In the genomic region with DNA sequence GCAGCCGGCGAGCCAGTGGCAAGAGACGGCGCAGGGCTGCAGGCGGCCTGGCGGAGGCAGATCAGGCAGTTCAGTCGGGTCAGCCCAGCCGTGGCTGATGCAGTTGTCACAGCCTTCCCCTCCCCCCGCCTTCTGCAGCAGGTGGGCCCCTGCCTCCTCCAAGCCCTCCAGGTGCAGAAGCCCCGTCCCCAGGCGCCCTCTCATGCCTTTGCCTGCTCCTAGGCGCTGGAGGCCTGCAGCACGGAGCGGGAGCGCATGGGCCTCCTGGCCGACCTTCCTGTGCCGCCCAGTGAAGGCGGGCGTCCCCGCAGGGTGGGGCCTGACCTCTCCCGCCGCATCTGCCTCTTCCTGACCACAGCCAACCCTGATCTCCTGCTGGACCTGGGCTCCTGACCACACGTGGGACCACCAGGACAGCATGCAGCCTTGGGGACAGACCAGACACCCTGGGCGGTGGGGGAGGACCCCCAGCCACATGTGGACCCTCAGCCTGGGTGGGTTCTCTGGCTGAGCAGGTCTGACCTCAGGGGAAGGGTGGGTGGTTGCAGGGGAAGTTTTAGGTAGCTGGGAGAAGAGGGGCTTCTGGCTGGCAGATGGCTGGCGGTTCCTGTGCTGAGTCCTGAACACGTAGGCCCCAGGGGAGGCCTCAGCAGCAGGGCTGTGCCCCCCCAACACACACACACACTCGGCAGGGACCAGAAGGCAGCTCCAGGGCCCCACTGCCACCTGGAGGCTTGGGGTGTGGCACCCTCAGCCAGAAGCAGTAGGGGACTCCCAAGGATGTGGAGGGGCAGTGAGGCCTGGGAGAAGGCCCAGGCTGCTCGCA, we compare ENCODE assay signal across 26 cellular contexts. TPM values are rescaled to one million over a fixed set of nuclear protein-coding genes. Genes with fewer than 3 reads are reported as not detected.
DNase-seq lines count a peak whose midpoint lies in the region; ATAC-seq, FAIRE-seq and TF ChIP-seq lines count a peak whose summit lies in the region.
"Had no signal": no experiment of that assay in that cellular context is flagged by ENCODE, and none has a peak within 500 bp of the region (broad histone marks: within the 10 kb centered on the region; RNA-seq: fewer than 3 reads in every experiment).

No MANE protein-coding gene starts in this region.

- no peaks in the 10 kb centered on the region for H3K27me3 Mint-ChIP-seq in activated T-cell treated with anti-CD3 and anti-CD28 coated beads, Interleukin-2, amount 50 U/mL, for 24 hours

- H4K91ac ChIP-seq in H1 (replicated peaks; ENCODE audit: insufficient read length, low read length), result no peak overlapping the region

- H2AFZ ChIP-seq in H1 (ENCODE audit: low read length), result no peak overlapping the region
- H2AFZ ChIP-seq: hepatocyte had no signal

- no peak overlapping the region for H2BK20ac ChIP-seq in H1 (ENCODE audit: low read length)

- POLR2A ChIA-PET in H1 (lab: Charles Lee; ENCODE audit: partially characterized antibody), result interaction anchor here (0.6 to 13.5 kb wide), 9 partner anchors 4 to 1356 kb away, joined by 3 to 246 read pairs (median 3); a partner anchor contains a TSS

- WGBS in H1 (ENCODE audit: extremely low coverage in 1 of 2, insufficient coverage in 1 of 2, insufficient read length in 1 of 2, insufficient replicate concordance in 2 of 2, low coverage in 1 of 2, low lambda C conversion rate in 2 of 2, missing lambda C conversion rate in 1 of 2), 2 experiments, result 88% methylated on average over 12 of the region's 28 CpGs; no CpG with 5 or more reads in 1 of the 2 experiments
- WGBS in transverse colon (ENCODE audit: low coverage in 1 of 2), 2 donors, result 84% methylated on average over 14 of the region's 28 CpGs; no CpG with 5 or more reads in 1 of the 2 donors

- H3K79me1 ChIP-seq in H1 (ENCODE audit: low read depth, low read length), result peaks cover 7% of the 10 kb centered on the region

- H3K9ac ChIP-seq in H1 (replicated peaks in 1 of 4; ENCODE audit: extremely low read depth in 1 of 4, low read depth in 3 of 4, low read length in 3 of 4), result no peak overlapping the region

- no peak overlapping the region for H2BK5ac ChIP-seq in H1 (ENCODE audit: low read depth, low read length)

- no peak overlapping the region for H4K5ac ChIP-seq in H1 (ENCODE audit: insufficient read length, low read depth, low read length)

- TF ChIP-seq CTCF in H1 (IDR thresholded peaks at IDR 0.05; ENCODE audit: control extremely low read depth in 1 of 3, insufficient read depth in 1 of 3, low read depth in 1 of 3, low read length in 3 of 3) (no peak), transverse colon (IDR thresholded peaks at IDR 0.05) (no peak)

- peaks cover 0 to 15% of the 10 kb centered on the region in 2 experiments; a peak in 1 of 4 replicates for H3K79me2 ChIP-seq in H1 (ENCODE audit: control insufficient read depth in 1 of 2, insufficient read depth in 2 of 2, low read length in 2 of 2)

- no peak for FAIRE-seq in H1 (lab: Jason Lieb, UNC)
- FAIRE-seq: A204.1, GM18507 had no signal

- H3K36me3 Mint-ChIP-seq in activated T-cell treated with anti-CD3 and anti-CD28 coated beads, Interleukin-2, amount 50 U/mL, for 24 hours (ENCODE audit: low read depth), result peaks cover 49% of the 10 kb centered on the region
- H3K36me3 Mint-ChIP-seq: immature natural killer cell had no signal

- H2BK15ac ChIP-seq in H1 (ENCODE audit: low read length), result no peak overlapping the region

- no peak overlapping the region for H3K4ac ChIP-seq in H1 (replicated peaks; ENCODE audit: insufficient read length, low read depth, low read length)

- no peak overlapping the region for H3K4me2 ChIP-seq in H1 (ENCODE audit: insufficient read depth in 1 of 2, low read depth in 2 of 2, low read length in 2 of 2)

- H3K4me3 ChIP-seq in H1 (ENCODE audit: extremely low read depth in 1 of 4, insufficient read depth in 2 of 4, low read depth in 3 of 4, low read length in 4 of 4), result no peak overlapping the region
- no peak overlapping the region for H3K4me3 ChIP-seq in transverse colon
- H3K4me3 ChIP-seq: body of pancreas, HAP-1, hepatocyte, left lung, skin epidermis had no signal

- no peak overlapping the region for H3K56ac ChIP-seq in H1 (replicated peaks; ENCODE audit: insufficient read length, low read depth, low read length)

- H2AK5ac ChIP-seq in H1 (ENCODE audit: low read depth, low read length), result no peak overlapping the region

- intact Hi-C loops in transverse colon (cut with DNase I; ENCODE audit: low total_unique reads), result no loop called here

- H3K4me3 Mint-ChIP-seq in activated T-cell treated with anti-CD3 and anti-CD28 coated beads, Interleukin-2, amount 50 U/mL, for 24 hours, result no peak overlapping the region
- H3K4me3 Mint-ChIP-seq: T-helper 1 cell treated with Interleukin-12 subunit alpha and Interleukin-12 subunit beta and Interleukin-4 antibody, amounts not matched to agents 30 μg/mL and 1 μg/mL, for 36 hours had no signal

- H2BK120ac ChIP-seq in H1 (replicated peaks; ENCODE audit: low read depth, low read length), result no peak overlapping the region

- no peak overlapping the region for H3K14ac ChIP-seq in H1 (ENCODE audit: insufficient read length)

- peak overlapping the region; percentile 71 for H3K27ac Mint-ChIP-seq in activated T-cell treated with anti-CD3 and anti-CD28 coated beads, Interleukin-2, amount 50 U/mL, for 24 hours
- H3K27ac Mint-ChIP-seq: T-helper 1 cell treated with Interleukin-12 subunit alpha and Interleukin-12 subunit beta and Interleukin-4 antibody, amounts not matched to agents 30 μg/mL and 1 μg/mL, for 36 hours had no signal

- H3K23me2 ChIP-seq in H1 (ENCODE audit: low read depth, low read length), result peaks cover 9% of the 10 kb centered on the region

- H3K4me1 Mint-ChIP-seq in activated T-cell treated with anti-CD3 and anti-CD28 coated beads, Interleukin-2, amount 50 U/mL, for 24 hours (ENCODE audit: low read depth), result peaks cover 13% of the 10 kb centered on the region

- H3K36me3 ChIP-seq in H1 (ENCODE audit: control insufficient read depth in 2 of 4, insufficient read depth in 4 of 4, low read length in 3 of 4) (peaks cover 0 to 23% (median 9%) of the 10 kb centered on the region in 4 experiments; a peak in 5 of 8 replicates), transverse colon (peaks cover 0 to 10% (median 5%) of the 10 kb centered on the region in 4 donors)

- no peak for DNase-seq in activated T-cell treated with anti-CD3 and anti-CD28 coated beads, Interleukin-2, amount 50 U/mL, for 24 hours
- DNase-seq in activated T-cell treated with anti-CD3 and anti-CD28 coated beads, Interleukin-2, amount 50 U/mL, for 48 hours, result no peak
- peak; percentile 27 for DNase-seq in NCI-H524 treated with DMSO at 0.1 percent for 48 hours (lab: John Stamatoyannopoulos, UW)
- DNase-seq in H1 (ENCODE audit: low read depth in 1 of 2, low spot score in 2 of 2), result no peak
- peak; percentile 8 for DNase-seq in transverse colon
- no peak for DNase-seq in KG1 (lab: John Stamatoyannopoulos, UW)
- no peak for DNase-seq in caudate nucleus (lab: John Stamatoyannopoulos, UW)
- DNase-seq: activated CD8-positive, alpha-beta memory T cell treated with anti-CD3 and anti-CD28 coated beads, Interleukin-2, amount 50 U/mL, for 48 hours; activated effector memory CD4-positive, alpha-beta T cell treated with Interleukin-2 at 50 U/mL for 16 hours; effector memory CD4-positive, alpha-beta T cell; foreskin melanocyte; immature natural killer cell; Karpas-422; left lung; NCI-H2029; stimulated activated CD4-positive, alpha-beta T cell treated with anti-CD3 and anti-CD28 coated beads, Interleukin-2, amount 100 ng/mL, for 24 hours; stimulated activated naive CD4-positive, alpha-beta T cell had no signal

- H3K27me3 ChIP-seq in H1 (replicated peaks in 1 of 4; ENCODE audit: control insufficient read depth in 3 of 4, extremely low read depth in 1 of 4, insufficient read depth in 3 of 4, low read length in 3 of 4), result no peaks in the 10 kb centered on the region
- no peaks in the 10 kb centered on the region for H3K27me3 ChIP-seq in transverse colon
- H3K27me3 ChIP-seq: body of pancreas, hepatocyte, left lung had no signal

- peaks cover 0 to 29% of the 10 kb centered on the region in 2 experiments for H4K20me1 ChIP-seq in H1 (replicated peaks in 1 of 2; ENCODE audit: control insufficient read depth in 1 of 2, insufficient read depth in 2 of 2, low read length in 2 of 2)

- TF ChIP-seq EP300 in H1 (IDR thresholded peaks at IDR 0.05; ENCODE audit: borderline replicate concordance in 1 of 2, low read depth in 2 of 2, low read length in 2 of 2) (no peak), transverse colon (IDR thresholded peaks at IDR 0.05; ENCODE audit: low read depth) (no peak)

- H3K9me3 Mint-ChIP-seq in activated T-cell treated with anti-CD3 and anti-CD28 coated beads, Interleukin-2, amount 50 U/mL, for 24 hours, result no peaks in the 10 kb centered on the region
- H3K9me3 Mint-ChIP-seq: immature natural killer cell; T-helper 1 cell treated with Interleukin-12 subunit alpha and Interleukin-12 subunit beta and Interleukin-4 antibody, amounts not matched to agents 30 μg/mL and 1 μg/mL, for 36 hours had no signal

- no peak for ATAC-seq in GM19328 (IDR thresholded peaks at IDR 0.05; ENCODE audit: unreplicated experiment)
- ATAC-seq: body of pancreas, esophagus mucosa, left lung had no signal

- no peak for TF ChIP-seq RAD21 in H1 (IDR thresholded peaks at IDR 0.05 in 1 of 2, conservative IDR thresholded peaks at IDR 0.05 in 1 of 2; ENCODE audit: low read depth in 2 of 2, low read length in 2 of 2)

- TF ChIP-seq POLR2A in H1 (IDR thresholded peaks at IDR 0.05; ENCODE audit: control extremely low read depth in 1 of 2, low read depth in 2 of 2, low read length in 2 of 2), result peak in 1 of 2 experiments; percentile 7; a peak in 1 of 3 replicates
- no peak for TF ChIP-seq POLR2A in transverse colon (IDR thresholded peaks at IDR 0.05)

- no peak overlapping the region for H3K23ac ChIP-seq in H1 (ENCODE audit: insufficient read length)

- 0 out of 2 replicates have a peak overlapping the region, but pooled peaks have one; percentile 20 for H4K8ac ChIP-seq in H1 (ENCODE audit: extremely low read depth, insufficient read depth, low read length)

- H3K27ac ChIP-seq in H1 (ENCODE audit: low read depth, low read length), result no peak overlapping the region
- H3K27ac ChIP-seq in transverse colon, result no peak overlapping the region
- H3K27ac ChIP-seq in caudate nucleus (ENCODE audit: low read depth, low read length), result no peak overlapping the region
- H3K27ac ChIP-seq: body of pancreas, hepatocyte, left lung, skin epidermis had no signal

- in situ Hi-C loops in transverse colon (cut with MboI; ENCODE audit: low pct_ligation_motif_present in 1 of 4, low pct_unique_long_range_greater_than_20kb in 1 of 4, low sequenced_read_pairs in 3 of 4), result no loop called here

- H3K4me1 ChIP-seq in H1 (replicated peaks in 1 of 4; ENCODE audit: control insufficient read depth in 3 of 4, insufficient read depth in 4 of 4, low read length in 3 of 4), result peaks cover 0 to 7% (median 5%) of the 10 kb centered on the region in 4 experiments; a peak in 5 of 7 replicates
- H3K4me1 ChIP-seq in transverse colon, result peaks cover 12 to 38% (median 25%) of the 10 kb centered on the region in 4 donors

- no peak overlapping the region for H2BK12ac ChIP-seq in H1 (ENCODE audit: low read depth, low read length)

- H3K9me3 ChIP-seq in H1 (ENCODE audit: insufficient read depth in 2 of 2, low read depth in 1 of 2, low read length in 1 of 2) (no peaks in the 10 kb centered on the region), transverse colon (no peaks in the 10 kb centered on the region)
- H3K9me3 ChIP-seq: body of pancreas, HAP-1, left lung had no signal

- CTCF ChIA-PET in H1 (lab: Charles Lee; ENCODE audit: partially characterized antibody), result interaction anchor here (1.1 to 2.3 kb wide), 2 partner anchors 7 to 12 kb away, joined by 5 to 7 read pairs; a partner anchor contains a TSS

- no peak overlapping the region for H3K18ac ChIP-seq in H1 (ENCODE audit: extremely low read depth, low read length)

RNA-seq across cellular contexts. Expression of a gene that starts 3.1 kb away (rescaled TPM):
- 252 and 267 TPM in 2 replicates for total RNA-seq in H1 (2021; fragmentation: NEBNext Ultra II Directional; extraction: Animal tissue kit (Norgen Biotek cat#: 25700))
- polyA plus RNA-seq in H1 (2011; rRNA removed), result 168 and 250 TPM in 2 replicates
- 256 TPM for polyA plus RNA-seq in H1 (2011; cell fraction: cytosol; rRNA removed)
- 198 TPM for polyA plus RNA-seq in H1 (2011; cell fraction: nucleus; rRNA removed)
- 193 to 245 TPM (median 224 TPM) in 4 replicates for polyA plus RNA-seq in H1 (2012, experiment 1 of 2)
- polyA plus RNA-seq in H1 (2012, experiment 2 of 2), result 253 TPM
- 216 TPM for polyA plus RNA-seq in H1 (2013, experiment 1 of 2)
- 235 TPM for polyA plus RNA-seq in H1 (2013, experiment 2 of 2)
- 35.3 and 37.0 TPM in 2 replicates for polyA minus RNA-seq in H1 (2011; rRNA and poly(A)+ RNA removed)
- polyA minus RNA-seq in H1 (2011; cell fraction: cytosol; rRNA and poly(A)+ RNA removed), result 103 TPM
- 46.1 TPM for polyA minus RNA-seq in H1 (2011; cell fraction: nucleus; rRNA and poly(A)+ RNA removed)
- 100 to 1,000 TPM; 102 to 253 (median 121) TPM for total RNA-seq in transverse colon

RNA-seq across cellular contexts. Expression of a gene that starts 3.4 kb away (rescaled TPM):
- total RNA-seq in H1 (2021; fragmentation: NEBNext Ultra II Directional; extraction: Animal tissue kit (Norgen Biotek cat#: 25700)), result 19.3 and 19.7 TPM in 2 replicates
- polyA plus RNA-seq in H1 (2011; rRNA removed), result 13.1 and 17.0 TPM in 2 replicates
- 17.4 TPM for polyA plus RNA-seq in H1 (2011; cell fraction: cytosol; rRNA removed)
- 144 TPM for polyA plus RNA-seq in H1 (2011; cell fraction: nucleus; rRNA removed)
- polyA plus RNA-seq in H1 (2012, experiment 1 of 2), result 15.4 to 20.9 TPM (median 18.8 TPM) in 4 replicates
- 10.1 TPM for polyA plus RNA-seq in H1 (2012, experiment 2 of 2)
- 6.1 TPM for polyA plus RNA-seq in H1 (2013, experiment 1 of 2)
- 4.8 TPM for polyA plus RNA-seq in H1 (2013, experiment 2 of 2)
- polyA minus RNA-seq in H1 (2011; rRNA and poly(A)+ RNA removed), result 4.4 and 4.6 TPM in 2 replicates
- 8.2 TPM for polyA minus RNA-seq in H1 (2011; cell fraction: cytosol; rRNA and poly(A)+ RNA removed)
- 33.1 TPM for polyA minus RNA-seq in H1 (2011; cell fraction: nucleus; rRNA and poly(A)+ RNA removed)
- total RNA-seq in transverse colon, result 100 to 1,000 TPM in 1 of 4 donors, 10 to 100 TPM in 3; 23.6 to 173 (median 45.4) TPM

RNA-seq across cellular contexts. Expression of a gene that starts 4.7 kb away (rescaled TPM):
- 70.9 and 72.5 TPM in 2 replicates for total RNA-seq in H1 (2021; fragmentation: NEBNext Ultra II Directional; extraction: Animal tissue kit (Norgen Biotek cat#: 25700))
- polyA plus RNA-seq in H1 (2011; rRNA removed), result 163 and 214 TPM in 2 replicates
- polyA plus RNA-seq in H1 (2011; cell fraction: cytosol; rRNA removed), result 121 TPM
- polyA plus RNA-seq in H1 (2011; cell fraction: nucleus; rRNA removed), result 208 TPM
- 38.1 to 86.9 TPM (median 80.9 TPM) in 4 replicates for polyA plus RNA-seq in H1 (2012, experiment 1 of 2)
- polyA plus RNA-seq in H1 (2012, experiment 2 of 2), result 93.0 TPM
- 73.8 TPM for polyA plus RNA-seq in H1 (2013, experiment 1 of 2)
- polyA plus RNA-seq in H1 (2013, experiment 2 of 2), result 79.6 TPM
- 4.7 and 7.5 TPM in 2 replicates for polyA minus RNA-seq in H1 (2011; rRNA and poly(A)+ RNA removed)
- polyA minus RNA-seq in H1 (2011; cell fraction: cytosol; rRNA and poly(A)+ RNA removed), result 31.9 TPM
- polyA minus RNA-seq in H1 (2011; cell fraction: nucleus; rRNA and poly(A)+ RNA removed), result 46.7 TPM
- 100 to 1,000 TPM; 116 to 286 (median 132) TPM for total RNA-seq in transverse colon

RNA-seq across cellular contexts. Expression of a gene that starts 6.3 kb away (rescaled TPM):
- total RNA-seq in H1 (2021; fragmentation: NEBNext Ultra II Directional; extraction: Animal tissue kit (Norgen Biotek cat#: 25700)), result 22.5 and 25.3 TPM in 2 replicates
- 37.8 and 60.1 TPM in 2 replicates for polyA plus RNA-seq in H1 (2011; rRNA removed)
- polyA plus RNA-seq in H1 (2011; cell fraction: cytosol; rRNA removed), result 45.6 TPM
- 113 TPM for polyA plus RNA-seq in H1 (2011; cell fraction: nucleus; rRNA removed)
- polyA plus RNA-seq in H1 (2012, experiment 1 of 2), result 24.3 to 39.4 TPM (median 30.0 TPM) in 4 replicates
- polyA plus RNA-seq in H1 (2012, experiment 2 of 2), result 20.6 TPM
- polyA plus RNA-seq in H1 (2013, experiment 1 of 2), result 19.3 TPM
- polyA plus RNA-seq in H1 (2013, experiment 2 of 2), result 16.6 TPM
- 9.8 and 10.4 TPM in 2 replicates for polyA minus RNA-seq in H1 (2011; rRNA and poly(A)+ RNA removed)
- polyA minus RNA-seq in H1 (2011; cell fraction: cytosol; rRNA and poly(A)+ RNA removed), result 12.6 TPM
- 24.4 TPM for polyA minus RNA-seq in H1 (2011; cell fraction: nucleus; rRNA and poly(A)+ RNA removed)
- total RNA-seq in transverse colon, result 100 to 1,000 TPM; 101 to 289 (median 125) TPM

RNA-seq across cellular contexts. Expression of a gene that starts 6.7 kb away (rescaled TPM):
- total RNA-seq in H1 (2021; fragmentation: NEBNext Ultra II Directional; extraction: Animal tissue kit (Norgen Biotek cat#: 25700)), result 68.0 and 70.3 TPM in 2 replicates
- polyA plus RNA-seq in H1 (2011; rRNA removed), result 96.9 and 130 TPM in 2 replicates
- 101 TPM for polyA plus RNA-seq in H1 (2011; cell fraction: cytosol; rRNA removed)
- polyA plus RNA-seq in H1 (2011; cell fraction: nucleus; rRNA removed), result 141 TPM
- polyA plus RNA-seq in H1 (2012, experiment 1 of 2), result 44.7 to 70.3 TPM (median 69.2 TPM) in 4 replicates
- 80.2 TPM for polyA plus RNA-seq in H1 (2012, experiment 2 of 2)
- 65.6 TPM for polyA plus RNA-seq in H1 (2013, experiment 1 of 2)
- polyA plus RNA-seq in H1 (2013, experiment 2 of 2), result 61.2 TPM
- 13.2 and 13.3 TPM in 2 replicates for polyA minus RNA-seq in H1 (2011; rRNA and poly(A)+ RNA removed)
- 37.4 TPM for polyA minus RNA-seq in H1 (2011; cell fraction: cytosol; rRNA and poly(A)+ RNA removed)
- polyA minus RNA-seq in H1 (2011; cell fraction: nucleus; rRNA and poly(A)+ RNA removed), result 42.5 TPM
- total RNA-seq in transverse colon, result 100 to 1,000 TPM in 1 of 4 donors, 10 to 100 TPM in 3; 15.3 to 165 (median 59.6) TPM

Comparison
In these comparisons a context has a peak if more than half of its experiments do, and no peak if none do; other contexts are left out.
1. DNase-seq: peak in NCI-H524 treated with DMSO at 0.1 percent for 48 hours (single experiment) and transverse colon (single experiment); none in activated T-cell treated with anti-CD3 and anti-CD28 coated beads, Interleukin-2, amount 50 U/mL, for 24 hours (single experiment), activated T-cell treated with anti-CD3 and anti-CD28 coated beads, Interleukin-2, amount 50 U/mL, for 48 hours (0 of 2), H1 (0 of 2), KG1 (single experiment) and caudate nucleus (0 of 61).